Comparison of ENCODE assay signal across 8 cellular contexts in genomic region chr10:95841711-95842498, GRCh38.
DNase-seq lines count a peak whose midpoint lies in the region; ATAC-seq, FAIRE-seq and TF ChIP-seq lines count a peak whose summit lies in the region.

No MANE protein-coding gene starts in this region.

- no peak overlapping the region for H3K4me3 Mint-ChIP-seq in astrocyte (ENCODE audit: unreplicated experiment)

- ATAC-seq in HG02981 (IDR thresholded peaks at IDR 0.05; ENCODE audit: unreplicated experiment): peak; percentile 41

- H3K27ac Mint-ChIP-seq in astrocyte (ENCODE audit: unreplicated experiment): peak overlapping the region; percentile 35

- H3K36me3 ChIP-seq in OCI-LY1 (ENCODE audit: insufficient read depth, low read length): no peaks in the 10 kb centered on the region
- H3K36me3 ChIP-seq in astrocyte (ENCODE audit: insufficient read depth, low read length): no peaks in the 10 kb centered on the region

- H2AFZ ChIP-seq in OCI-LY1 (ENCODE audit: low read length) (no peak overlapping the region), astrocyte (ENCODE audit: low read depth, low read length) (peak overlapping the region; percentile 50)

- H4K20me1 ChIP-seq in OCI-LY1 (ENCODE audit: insufficient read depth, low read length) (no peaks in the 10 kb centered on the region), astrocyte (ENCODE audit: insufficient read depth, low read length) (no peaks in the 10 kb centered on the region)

- H3K27me3 ChIP-seq in OCI-LY1 (ENCODE audit: insufficient read depth, low read length): no peaks in the 10 kb centered on the region
- H3K27me3 ChIP-seq in astrocyte (ENCODE audit: insufficient read depth, low read length): no peaks in the 10 kb centered on the region

- TF ChIP-seq CTCF in OCI-LY1 (IDR thresholded peaks at IDR 0.05; ENCODE audit: low read length) (peak; percentile 61), astrocyte (IDR thresholded peaks at IDR 0.05; ENCODE audit: insufficient read depth, low read depth, low read length) (peak; percentile 74)

- peaks cover 6% of the 10 kb centered on the region for H3K27me3 Mint-ChIP-seq in astrocyte (ENCODE audit: low read depth, unreplicated experiment)

- H3K4me1 ChIP-seq in OCI-LY1 (ENCODE audit: insufficient read depth, low read length, severe bottlenecking) (no peaks in the 10 kb centered on the region), astrocyte (ENCODE audit: insufficient read depth, low read length) (peaks cover 3% of the 10 kb centered on the region)

- H3K79me2 ChIP-seq in OCI-LY1 (ENCODE audit: insufficient read depth, low read length) (no peaks in the 10 kb centered on the region), astrocyte (ENCODE audit: insufficient read depth, low read length) (no peaks in the 10 kb centered on the region)

- H3K4me3 ChIP-seq in OCI-LY1 (ENCODE audit: low read depth, low read length, poor library complexity, severe bottlenecking) (no peak overlapping the region), astrocyte (ENCODE audit: insufficient read depth, low read depth, low read length) (no peak overlapping the region), skeletal muscle cell (ENCODE audit: low read depth, low read length) (no peak overlapping the region)

- H3K27ac ChIP-seq in OCI-LY1 (ENCODE audit: low read depth, low read length, poor library complexity, severe bottlenecking) (no peak overlapping the region), astrocyte (ENCODE audit: low read depth, low read length) (no peak overlapping the region)

- no peaks in the 10 kb centered on the region for H3F3A ChIP-seq in OCI-LY1 (ENCODE audit: insufficient read depth, low read length)

- H3K9me2 ChIP-seq in OCI-LY1 (ENCODE audit: low read depth, low read length): no peaks in the 10 kb centered on the region

- DNase-seq in stimulated activated CD8-positive, alpha-beta memory T cell treated with anti-CD3 and anti-CD28 coated beads, Interleukin-12 subunit alpha, Interleukin-12 subunit beta, amount 100 ng/mL, for 1 hour (ENCODE audit: low read depth): peak; percentile 7
- DNase-seq in stimulated activated CD8-positive, alpha-beta memory T cell treated with anti-CD3 and anti-CD28 coated beads, Interleukin-4, amount 100 ng/mL, for 48 hours: no peak
- DNase-seq in astrocyte (ENCODE audit: low read depth): peak; percentile 23
- DNase-seq in hepatic stellate cell (ENCODE audit: low spot score): peak; percentile 31
- peak; percentile 19 for DNase-seq in skeletal muscle cell (ENCODE audit: low read depth)
- DNase-seq in NCI-H2171 (lab: John Stamatoyannopoulos, UW): no peak

- H3K9ac ChIP-seq in OCI-LY1 (ENCODE audit: low read length): no peak overlapping the region
- H3K9ac ChIP-seq in astrocyte (ENCODE audit: low read length): peak overlapping the region; percentile 39

- H3K4me1 Mint-ChIP-seq in astrocyte (ENCODE audit: low read depth, unreplicated experiment): peaks cover 5% of the 10 kb centered on the region

- no peaks in the 10 kb centered on the region for H3K9me3 ChIP-seq in OCI-LY1 (ENCODE audit: low read length)
- H3K9me3 ChIP-seq in astrocyte (ENCODE audit: insufficient read depth, low read depth, low read length): no peaks in the 10 kb centered on the region

- H3K4me2 ChIP-seq in OCI-LY1 (ENCODE audit: low read length) (no peak overlapping the region), astrocyte (ENCODE audit: low read length) (no peak overlapping the region)

- no peaks in the 10 kb centered on the region for H3K9me3 Mint-ChIP-seq in astrocyte (ENCODE audit: unreplicated experiment)

- no peaks in the 10 kb centered on the region for H3K36me3 Mint-ChIP-seq in astrocyte (ENCODE audit: low read depth, unreplicated experiment)

- FAIRE-seq in astrocyte (lab: Jason Lieb, UNC): peak; percentile 50

Comparison
In these comparisons a context has a peak if more than half of its experiments do, and no peak if none do; other contexts are left out.
1. DNase-seq: peak in stimulated activated CD8-positive, alpha-beta memory T cell treated with anti-CD3 and anti-CD28 coated beads, Interleukin-12 subunit alpha, Interleukin-12 subunit beta, amount 100 ng/mL, for 1 hour (single experiment), astrocyte (single experiment), hepatic stellate cell (single experiment) and skeletal muscle cell (single experiment); none in stimulated activated CD8-positive, alpha-beta memory T cell treated with anti-CD3 and anti-CD28 coated beads, Interleukin-4, amount 100 ng/mL, for 48 hours (single experiment) and NCI-H2171 (single experiment).